15 cellular contexts compared by ENCODE assay signal in genomic region chr19:3408996-3409345, GRCh38. TPM values are rescaled to one million over a fixed set of nuclear protein-coding genes. Genes with fewer than 3 reads are reported as not detected.
A peak's percentile ranks its signal among the peaks of the same experiment; 100 is the strongest.
DNase-seq lines count a peak whose midpoint lies in the region; ATAC-seq and TF ChIP-seq lines count a peak whose summit lies in the region.
"Had no signal": no experiment of that assay in that cellular context is flagged by ENCODE, and none has a peak within 500 bp of the region (broad histone marks: within the 10 kb centered on the region; RNA-seq: fewer than 3 reads in every experiment).

No MANE protein-coding gene starts in this region.

- DNase-seq in GM23338 (ENCODE audit: low spot score) (no peak), colonic mucosa (no peak), amygdala (lab: John Stamatoyannopoulos, UW) (no peak)
- DNase-seq: activated T-cell treated with anti-CD3 and anti-CD28 coated beads, Interleukin-2, amount 50 U/mL, for 72 hours; NCI-H1092; SJCRH30; stimulated activated CD4-positive, alpha-beta T cell treated with anti-CD3 and anti-CD28 coated beads, Interleukin-4, amount 100 ng/mL, for 24 hours had no signal

- no peaks in the 10 kb centered on the region for H3K79me2 ChIP-seq in GM23338 (replicated peaks; ENCODE audit: insufficient read depth)

- no peaks in the 10 kb centered on the region for H3K36me3 Mint-ChIP-seq in GM23338 (ENCODE audit: low read depth)
- H3K36me3 Mint-ChIP-seq: mesothelial cell of epicardium had no signal

- H3K4me1 ChIP-seq in GM23338 (ENCODE audit: insufficient read depth): no peaks in the 10 kb centered on the region
- no peaks in the 10 kb centered on the region for H3K4me1 ChIP-seq in colonic mucosa
- H3K4me1 ChIP-seq in muscle layer of colon (ENCODE audit: insufficient read depth, low read length): peaks cover 46% of the 10 kb centered on the region
- H3K4me1 ChIP-seq in stomach smooth muscle (ENCODE audit: control insufficient read depth, insufficient read depth, low read length): peaks cover 66% of the 10 kb centered on the region
- H3K4me1 ChIP-seq: SJCRH30 had no signal

- no peaks in the 10 kb centered on the region for H3K9me2 ChIP-seq in GM23338 (ENCODE audit: insufficient read depth)

- H3K27me3 Mint-ChIP-seq in GM23338 (ENCODE audit: insufficient read depth, low read depth, poor library complexity): peaks cover 15% of the 10 kb centered on the region
- H3K27me3 Mint-ChIP-seq: IgD-negative memory B cell had no signal

- H4K20me1 ChIP-seq in GM23338 (replicated peaks; ENCODE audit: insufficient read depth): no peaks in the 10 kb centered on the region

- no peak for ATAC-seq in GM23338
- ATAC-seq in HG03520 (IDR thresholded peaks at IDR 0.05; ENCODE audit: unreplicated experiment): no peak
- ATAC-seq in GM19395 (IDR thresholded peaks at IDR 0.05; ENCODE audit: unreplicated experiment): no peak
- ATAC-seq in GM19351 (IDR thresholded peaks at IDR 0.05; ENCODE audit: unreplicated experiment): no peak
- ATAC-seq: activated T-cell treated with anti-CD3 and anti-CD28 coated beads, Interleukin-2, amount 50 U/mL, for 72 hours had no signal

- peaks cover 3% of the 10 kb centered on the region; the same call in 2 of the 3 replicates for H3K4me1 Mint-ChIP-seq in GM23338

- H3K4me2 ChIP-seq in GM23338: no peak overlapping the region

- H3K4me3 ChIP-seq in GM23338 (no peak overlapping the region), colonic mucosa (no peak overlapping the region), muscle layer of colon (ENCODE audit: low read depth in 1 of 2, low read length in 2 of 2) (peak overlapping the region; percentile 0 to 52), stomach smooth muscle (ENCODE audit: low read length in 2 of 2) (peak overlapping the region; percentile 66 to 70)
- H3K4me3 ChIP-seq: SJCRH30 had no signal

- H2AFZ ChIP-seq in GM23338: peak overlapping the region; percentile 93

- H3K4me3 Mint-ChIP-seq in GM23338: no peak overlapping the region; the same call in 2 of the 3 replicates
- H3K4me3 Mint-ChIP-seq: activated T-cell treated with anti-CD3 and anti-CD28 coated beads, Interleukin-2, amount 50 U/mL, for 72 hours; IgD-negative memory B cell; mesothelial cell of epicardium had no signal

- H3K27ac ChIP-seq in GM23338 (ENCODE audit: low read depth) (no peak overlapping the region), colonic mucosa (peak overlapping the region; percentile 44), muscle layer of colon (ENCODE audit: low read depth, low read length) (peak overlapping the region; percentile 96), stomach smooth muscle (ENCODE audit: low read length) (peak overlapping the region; percentile 99)
- H3K27ac ChIP-seq: SJCRH30 had no signal

- H3K9ac ChIP-seq in colonic mucosa (ENCODE audit: low read depth in 2 of 2, low read length in 2 of 2) (no peak overlapping the region), muscle layer of colon (ENCODE audit: low read length) (peak overlapping the region; percentile 76), stomach smooth muscle (ENCODE audit: low read length in 2 of 2) (peak overlapping the region; percentile 80 to 97)

- intact Hi-C loops in colonic mucosa (cut with DNase I): no loop called here

- no peaks in the 10 kb centered on the region for H3K36me3 ChIP-seq in GM23338 (ENCODE audit: insufficient read depth)
- H3K36me3 ChIP-seq in colonic mucosa: no peaks in the 10 kb centered on the region
- H3K36me3 ChIP-seq in muscle layer of colon (ENCODE audit: insufficient read depth, low read length): peaks cover 3% of the 10 kb centered on the region
- no peaks in the 10 kb centered on the region for H3K36me3 ChIP-seq in stomach smooth muscle (ENCODE audit: control insufficient read depth in 2 of 2, insufficient read depth in 2 of 2, low read length in 2 of 2)
- H3K36me3 ChIP-seq: SJCRH30 had no signal

- no peak overlapping the region for H3K27ac Mint-ChIP-seq in GM23338
- H3K27ac Mint-ChIP-seq: activated T-cell treated with anti-CD3 and anti-CD28 coated beads, Interleukin-2, amount 50 U/mL, for 72 hours; mesothelial cell of epicardium; progenitor cell of endocrine pancreas had no signal

- TF ChIP-seq CTCF in GM23338 (conservative IDR thresholded peaks at IDR 0.05; ENCODE audit: low read depth in 2 of 2): no peak
- TF ChIP-seq CTCF in colonic mucosa (IDR thresholded peaks at IDR 0.05): no peak

- H3K9me3 ChIP-seq in colonic mucosa (no peaks in the 10 kb centered on the region), muscle layer of colon (ENCODE audit: low read length) (no peaks in the 10 kb centered on the region), stomach smooth muscle (ENCODE audit: control insufficient read depth in 2 of 2, low read length in 2 of 2) (no peaks in the 10 kb centered on the region)
- H3K9me3 ChIP-seq: SJCRH30 had no signal

- no peaks in the 10 kb centered on the region for H3F3A ChIP-seq in GM23338 (replicated peaks; ENCODE audit: low read depth)

- H3K9me3 Mint-ChIP-seq in GM23338: no peaks in the 10 kb centered on the region
- H3K9me3 Mint-ChIP-seq: activated T-cell treated with anti-CD3 and anti-CD28 coated beads, Interleukin-2, amount 50 U/mL, for 72 hours; IgD-negative memory B cell; mesothelial cell of epicardium had no signal

- no peaks in the 10 kb centered on the region for H3K27me3 ChIP-seq in GM23338 (ENCODE audit: insufficient read depth)
- no peaks in the 10 kb centered on the region for H3K27me3 ChIP-seq in colonic mucosa
- no peaks in the 10 kb centered on the region for H3K27me3 ChIP-seq in muscle layer of colon (ENCODE audit: control insufficient read depth in 1 of 2, insufficient read depth in 2 of 2, low read length in 2 of 2)
- no peaks in the 10 kb centered on the region for H3K27me3 ChIP-seq in stomach smooth muscle (ENCODE audit: control insufficient read depth in 1 of 2, insufficient read depth in 2 of 2, low read length in 2 of 2)
- H3K27me3 ChIP-seq: SJCRH30 had no signal

TF ChIP-seq in GM23338, 12 proteins besides CTCF, POLR2A, EP300 and RAD21:
- TF ChIP-seq NANOG (IDR thresholded peaks at IDR 0.05; ENCODE audit: borderline replicate concordance) (no peak), ZNF331 (CRISPR knock-in tag; IDR thresholded peaks at IDR 0.05; ENCODE audit: low read depth) (no peak), JUNB (IDR thresholded peaks at IDR 0.05; ENCODE audit: unreplicated experiment) (no peak), REST (IDR thresholded peaks at IDR 0.05; ENCODE audit: unreplicated experiment) (no peak), ETS1 (IDR thresholded peaks at IDR 0.05) (no peak), POLR2AphosphoS5 (IDR thresholded peaks at IDR 0.05; ENCODE audit: low read depth) (no peak), CREB1 (CRISPR knock-in tag; IDR thresholded peaks at IDR 0.05; ENCODE audit: low read depth) (no peak), ZNF114 (CRISPR knock-in tag; IDR thresholded peaks at IDR 0.05) (no peak), EZH2phosphoT487 (IDR thresholded peaks at IDR 0.05; ENCODE audit: unreplicated experiment) (no peak), EZH2 (IDR thresholded peaks at IDR 0.05; ENCODE audit: low read depth, unreplicated experiment) (no peak)
TF ChIP-seq in GM23338: peak in this region for 0.

RNA-seq across cellular contexts. Expression of gene NFIC, which starts 42.6 kb away (rescaled TPM):
- 0.58 and 1.3 TPM in 2 replicates for total RNA-seq in GM23338 (2014; rRNA removed; shearing (Covaris generic))
- polyA plus RNA-seq in GM23338 (2016; fragmentation: Nextera tagmentation; extraction: Ambion mirVana): 5.3 and 8.2 TPM in 2 replicates
- 10 to 100 TPM; 42.0 to 71.3 TPM for total RNA-seq in colonic mucosa

Comparison
In these comparisons a context has a peak if more than half of its experiments do, and no peak if none do; other contexts are left out.
1. H3K4me3 ChIP-seq: peak in muscle layer of colon (2 of 2) and stomach smooth muscle (2 of 2); none in GM23338 (single experiment) and colonic mucosa (single experiment).
2. H3K9ac ChIP-seq: peak in muscle layer of colon (single experiment) and stomach smooth muscle (2 of 2); none in colonic mucosa (0 of 2).
3. RNA of gene NFIC, which starts 42.6 kb away (total RNA-seq): 42.0 to 71.3 TPM in colonic mucosa; 0.58 to 1.3 TPM in GM23338; every median in the first group is over 10 times any median in the second.